7 cellular contexts compared by ENCODE assay signal in genomic region chr18:25350561-25351201, GRCh38. TPM values are rescaled to one million over a fixed set of nuclear protein-coding genes. Genes with fewer than 3 reads are reported as not detected.
DNase-seq lines count a peak whose midpoint lies in the region; ATAC-seq and TF ChIP-seq lines count a peak whose summit lies in the region.

No MANE protein-coding gene starts in this region.

- CTCF ChIA-PET in GM10248 (lab: Yijun Ruan, JAX), result no interaction called here
- CTCF ChIA-PET in HEK293T (lab: Yijun Ruan, JAX), result interaction anchor here (0.7 kb wide), 1 partner anchor 67 kb away, joined by 3 read pairs; no protein-coding TSS in a partner anchor

- peak overlapping the region; percentile 67 for H3K4me3 ChIP-seq in epithelial cell of proximal tubule (ENCODE audit: low read depth, low read length)
- H3K4me3 ChIP-seq in mononuclear cell (ENCODE audit: low read length), result peak overlapping the region; percentile 45

- H3K4me3 Mint-ChIP-seq in type B pancreatic cell, result peak overlapping the region; percentile 96

- H3K4me1 ChIP-seq in mononuclear cell (ENCODE audit: insufficient read depth, low read length), result peaks cover 29% of the 10 kb centered on the region

- no peak for ATAC-seq in GM21576 (IDR thresholded peaks at IDR 0.05; ENCODE audit: unreplicated experiment)

- peaks cover 72% of the 10 kb centered on the region for H3K27me3 ChIP-seq in mononuclear cell (ENCODE audit: insufficient read depth, low read length)

- no peaks in the 10 kb centered on the region for H3K36me3 Mint-ChIP-seq in type B pancreatic cell

- no peak for TF ChIP-seq CTCF in GM10248 (IDR thresholded peaks at IDR 0.05; ENCODE audit: control extremely low read depth, extremely low read depth, low read depth, missing control alignments)
- TF ChIP-seq CTCF in epithelial cell of proximal tubule (conservative IDR thresholded peaks at IDR 0.05; ENCODE audit: low read depth, low read length), result no peak
- no peak for TF ChIP-seq CTCF in type B pancreatic cell (conservative IDR thresholded peaks at IDR 0.05)

- peaks cover 27% of the 10 kb centered on the region for H3K4me1 Mint-ChIP-seq in type B pancreatic cell (ENCODE audit: unreplicated experiment)

- peaks cover 64% of the 10 kb centered on the region for H3K27me3 Mint-ChIP-seq in type B pancreatic cell

- H3K9me3 ChIP-seq in mononuclear cell (ENCODE audit: low read depth, low read length), result no peaks in the 10 kb centered on the region

- peak overlapping the region; percentile 91 for H3K27ac Mint-ChIP-seq in type B pancreatic cell

- POLR2A ChIA-PET in GM10248 (lab: Yijun Ruan, JAX), result no interaction called here
- POLR2A ChIA-PET in HEK293T (lab: Yijun Ruan, JAX), result interaction anchor here (0.6 to 1.4 kb wide), 4 partner anchors 9 to 147 kb away, joined by 3 read pairs; no protein-coding TSS in a partner anchor

- peak; percentile 55 for DNase-seq in GM10248 (ENCODE audit: extremely low spot score)
- DNase-seq in HEK293T (ENCODE audit: extremely low spot score), result peak; percentile 50
- DNase-seq in UCSD-AML1 (lab: John Stamatoyannopoulos, UW; ENCODE audit: unreplicated experiment), result peak; percentile 77
- no peak for DNase-seq in epithelial cell of proximal tubule (ENCODE audit: low read depth)
- DNase-seq in type B pancreatic cell (ENCODE audit: extremely low spot score, unreplicated experiment), result peak; percentile 69

- no peaks in the 10 kb centered on the region for H3K9me3 Mint-ChIP-seq in type B pancreatic cell

TF ChIP-seq in HEK293T, 16 proteins besides CTCF, POLR2A, EP300 and RAD21:
- TF ChIP-seq PKNOX1 (IDR thresholded peaks at IDR 0.05) (no peak), FOXA1 (IDR thresholded peaks at IDR 0.05) (no peak), NFRKB (IDR thresholded peaks at IDR 0.05) (no peak), L3MBTL2 (conservative IDR thresholded peaks at IDR 0.05) (0 out of 2 replicates have a peak, but pooled peaks have one; percentile 33), TARDBP (IDR thresholded peaks at IDR 0.05) (peak; percentile 28; the same call in 1 of the 2 replicates), LEF1 (IDR thresholded peaks at IDR 0.05; ENCODE audit: borderline replicate concordance) (no peak), ZNF384 (IDR thresholded peaks at IDR 0.05) (peak; percentile 70), HDGF (IDR thresholded peaks at IDR 0.05; ENCODE audit: borderline replicate concordance) (no peak)

RNA-seq across cellular contexts. Expression of gene ZNF521, which starts 1.3 kb away (rescaled TPM):
- total RNA-seq in epithelial cell of proximal tubule (2.0 and 12.2 TPM in 2 replicates), mononuclear cell (1.0 TPM), type B pancreatic cell (ENCODE audit: low replicate concordance) (5.3 and 75.1 TPM in 2 replicates)
